Comparison of ENCODE assay signal across 8 cellular contexts in the genomic region with DNA sequence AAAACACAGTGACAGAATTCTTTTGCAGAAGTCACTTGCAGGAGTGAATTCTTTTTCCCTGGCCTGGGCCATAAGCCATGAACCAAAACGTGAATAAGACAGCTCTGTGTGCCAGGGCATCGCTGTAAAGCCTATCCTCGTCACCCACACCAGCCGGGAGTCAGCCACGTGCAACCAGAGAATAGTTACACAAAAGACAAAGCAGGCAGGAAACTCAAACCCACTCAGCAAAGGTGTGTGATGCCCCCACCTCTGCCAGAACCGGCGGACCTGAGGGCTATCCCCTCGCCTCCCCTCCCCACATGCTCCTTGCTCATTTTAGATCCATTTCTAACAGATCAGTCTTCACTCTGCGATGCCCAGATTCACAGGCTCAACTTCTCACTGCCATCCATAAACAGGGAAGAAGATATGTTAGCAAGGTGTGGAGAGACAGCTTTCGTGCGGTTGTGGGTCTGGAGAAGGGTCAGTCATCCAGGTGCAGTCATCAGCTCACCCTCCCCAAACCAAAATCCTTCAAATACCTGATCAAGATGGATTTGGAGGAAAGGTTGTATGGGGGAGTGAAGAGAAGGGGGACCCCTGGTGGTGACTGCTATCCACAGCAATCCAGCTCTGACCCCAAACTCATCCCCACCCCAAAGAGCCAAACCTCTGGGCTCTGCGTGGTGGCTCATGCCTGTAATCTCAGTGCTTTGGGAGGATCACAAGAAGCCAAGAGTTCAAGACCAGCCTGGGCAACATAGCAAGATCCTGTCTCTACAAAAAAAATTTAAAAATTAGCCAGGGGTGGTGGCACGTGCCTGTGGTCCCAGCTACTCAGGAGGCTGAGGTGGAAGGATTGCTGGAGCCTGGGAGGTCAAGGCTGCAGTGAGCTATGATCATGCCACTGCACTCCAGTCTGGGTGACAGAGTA.
DNase-seq lines count a peak whose midpoint lies in the region; ATAC-seq and TF ChIP-seq lines count a peak whose summit lies in the region.

No MANE protein-coding gene starts in this region.

- POLR2A ChIA-PET in CD4-positive, alpha-beta memory T cell (lab: Charles Lee; ENCODE audit: partially characterized antibody) = no interaction called here
- POLR2A ChIA-PET in activated CD4-positive, alpha-beta memory T cell treated with anti-CD3 and anti-CD28 coated beads, Interleukin-2, amount 10 ng/mL, durations not matched to agents 7 days and 5 days (lab: Charles Lee) = no interaction called here

- no peaks in the 10 kb centered on the region for H3K9me3 ChIP-seq in CD4-positive, alpha-beta memory T cell (ENCODE audit: control insufficient read depth in 1 of 2, low read length in 2 of 2)
- no peaks in the 10 kb centered on the region for H3K9me3 ChIP-seq in fibroblast of lung (ENCODE audit: control insufficient read depth, insufficient read depth, low read depth, low read length)

- no peaks in the 10 kb centered on the region for H3K79me2 ChIP-seq in fibroblast of lung (ENCODE audit: control insufficient read depth, insufficient read depth, low read length)

- H3K27ac Mint-ChIP-seq in CD4-positive, alpha-beta memory T cell = no peak overlapping the region
- H3K27ac Mint-ChIP-seq in activated CD4-positive, alpha-beta memory T cell treated with anti-CD3 and anti-CD28 coated beads, Interleukin-2, amount 10 ng/mL, durations not matched to agents 7 days and 5 days = no peak overlapping the region
- H3K27ac Mint-ChIP-seq in progenitor cell of endocrine pancreas = no peak overlapping the region

- no peak overlapping the region for H3K4me3 Mint-ChIP-seq in CD4-positive, alpha-beta memory T cell
- no peak overlapping the region for H3K4me3 Mint-ChIP-seq in activated CD4-positive, alpha-beta memory T cell treated with anti-CD3 and anti-CD28 coated beads, Interleukin-2, amount 10 ng/mL, durations not matched to agents 7 days and 5 days
- H3K4me3 Mint-ChIP-seq in progenitor cell of endocrine pancreas (ENCODE audit: low read depth) = no peak overlapping the region

- DNase-seq in CD4-positive, alpha-beta memory T cell = peak in 4 of 5 donors; percentile 26 to 34 (median 32)
- peak; percentile 78 for DNase-seq in GM20000 (ENCODE audit: low spot score)
- peak; percentile 41 for DNase-seq in NCI-H1105 treated with DMSO at 0.1 percent for 48 hours (lab: John Stamatoyannopoulos, UW)
- DNase-seq in activated CD4-positive, alpha-beta memory T cell treated with anti-CD3 and anti-CD28 coated beads, Interleukin-2, amount 10 ng/mL, durations not matched to agents 7 days and 5 days = peak; percentile 21
- peak; percentile 19 to 30 for DNase-seq in fibroblast of lung (ENCODE audit: low read depth in 2 of 2)
- peak; percentile 19 for DNase-seq in progenitor cell of endocrine pancreas (ENCODE audit: low spot score, unreplicated experiment)
- DNase-seq in NCI-H345 treated with DMSO at 0.1 percent for 48 hours (lab: John Stamatoyannopoulos, UW; ENCODE audit: unreplicated experiment) = no peak

- H2AFZ ChIP-seq in fibroblast of lung (ENCODE audit: low read length) = no peak overlapping the region

- ATAC-seq in GM18519 (IDR thresholded peaks at IDR 0.05; ENCODE audit: low FRiP score, unreplicated experiment) = no peak

- TF ChIP-seq CTCF in GM20000 (IDR thresholded peaks at IDR 0.05; ENCODE audit: extremely low read depth, missing control alignments) (peak; percentile 68), fibroblast of lung (conservative IDR thresholded peaks at IDR 0.05 in 1 of 2, IDR thresholded peaks at IDR 0.05 in 1 of 2; ENCODE audit: low read depth in 1 of 2, low read length in 2 of 2) (peak; percentile 72 to 88), progenitor cell of endocrine pancreas (IDR thresholded peaks at IDR 0.05; ENCODE audit: unreplicated experiment) (peak; percentile 85)

- H3K27me3 ChIP-seq in CD4-positive, alpha-beta memory T cell (ENCODE audit: insufficient read depth, low read length) = no peaks in the 10 kb centered on the region
- H3K27me3 ChIP-seq in fibroblast of lung (ENCODE audit: control insufficient read depth, insufficient read depth, low read length) = no peaks in the 10 kb centered on the region

- CTCF ChIA-PET in CD4-positive, alpha-beta memory T cell (lab: Charles Lee; ENCODE audit: partially characterized antibody) = interaction anchor here (0.8 to 2.8 kb wide), 6 partner anchors 8 to 185 kb away, joined by 3 to 14 read pairs (median 6); no protein-coding TSS in a partner anchor
- CTCF ChIA-PET in activated CD4-positive, alpha-beta memory T cell treated with anti-CD3 and anti-CD28 coated beads, Interleukin-2, amount 10 ng/mL, durations not matched to agents 7 days and 5 days (lab: Charles Lee) = interaction anchor here (1.0 to 1.5 kb wide), 3 partner anchors 9 to 181 kb away, joined by 3 to 6 read pairs (median 3); no protein-coding TSS in a partner anchor

- no peaks in the 10 kb centered on the region for H3K36me3 ChIP-seq in CD4-positive, alpha-beta memory T cell (ENCODE audit: insufficient read depth, low read length)
- H3K36me3 ChIP-seq in fibroblast of lung (ENCODE audit: control insufficient read depth, insufficient read depth, low read length) = no peaks in the 10 kb centered on the region

- H3K4me1 Mint-ChIP-seq in CD4-positive, alpha-beta memory T cell = peaks cover 0 to 4% (median 1%) of the 10 kb centered on the region in 4 donors
- H3K4me1 Mint-ChIP-seq in activated CD4-positive, alpha-beta memory T cell treated with anti-CD3 and anti-CD28 coated beads, Interleukin-2, amount 10 ng/mL, durations not matched to agents 7 days and 5 days = no peaks in the 10 kb centered on the region
- peaks cover 16% of the 10 kb centered on the region for H3K4me1 Mint-ChIP-seq in progenitor cell of endocrine pancreas (ENCODE audit: low read depth)

- H3K4me2 ChIP-seq in fibroblast of lung (ENCODE audit: extremely low read depth, insufficient read depth, low read length) = no peak overlapping the region

- peaks cover 9 to 15% of the 10 kb centered on the region in 2 donors for H3K27me3 Mint-ChIP-seq in CD4-positive, alpha-beta memory T cell
- H3K27me3 Mint-ChIP-seq in activated CD4-positive, alpha-beta memory T cell treated with anti-CD3 and anti-CD28 coated beads, Interleukin-2, amount 10 ng/mL, durations not matched to agents 7 days and 5 days = peaks cover 8% of the 10 kb centered on the region
- no peaks in the 10 kb centered on the region for H3K27me3 Mint-ChIP-seq in progenitor cell of endocrine pancreas

- H4K20me1 ChIP-seq in fibroblast of lung (ENCODE audit: control insufficient read depth, extremely low read depth, insufficient read depth, low read length) = no peaks in the 10 kb centered on the region

- intact Hi-C loops in CD4-positive, alpha-beta memory T cell (cut with micrococcal nuclease) = loop anchor here (1.0 kb wide), 2 partner anchors 151 to 184 kb away; no protein-coding TSS in a partner anchor

- no peak overlapping the region for H3K9ac ChIP-seq in fibroblast of lung (ENCODE audit: insufficient read depth, low read length)

- H3K4me1 ChIP-seq in CD4-positive, alpha-beta memory T cell (ENCODE audit: insufficient read depth, low read length) = no peaks in the 10 kb centered on the region
- H3K4me1 ChIP-seq in fibroblast of lung (ENCODE audit: control insufficient read depth, extremely low read depth, insufficient read depth, low read length) = peaks cover 2% of the 10 kb centered on the region

- no peak overlapping the region for H3K27ac ChIP-seq in CD4-positive, alpha-beta memory T cell (ENCODE audit: low read depth, low read length)
- H3K27ac ChIP-seq in fibroblast of lung (ENCODE audit: insufficient read depth, low read length) = no peak overlapping the region

- no peaks in the 10 kb centered on the region for H3K9me3 Mint-ChIP-seq in CD4-positive, alpha-beta memory T cell
- no peaks in the 10 kb centered on the region for H3K9me3 Mint-ChIP-seq in activated CD4-positive, alpha-beta memory T cell treated with anti-CD3 and anti-CD28 coated beads, Interleukin-2, amount 10 ng/mL, durations not matched to agents 7 days and 5 days
- H3K9me3 Mint-ChIP-seq in progenitor cell of endocrine pancreas (ENCODE audit: low read depth) = no peaks in the 10 kb centered on the region

- no peaks in the 10 kb centered on the region for H3K36me3 Mint-ChIP-seq in CD4-positive, alpha-beta memory T cell
- H3K36me3 Mint-ChIP-seq in activated CD4-positive, alpha-beta memory T cell treated with anti-CD3 and anti-CD28 coated beads, Interleukin-2, amount 10 ng/mL, durations not matched to agents 7 days and 5 days (ENCODE audit: low read depth) = no peaks in the 10 kb centered on the region
- no peaks in the 10 kb centered on the region for H3K36me3 Mint-ChIP-seq in progenitor cell of endocrine pancreas (ENCODE audit: insufficient read depth)

- no peak overlapping the region for H3K4me3 ChIP-seq in CD4-positive, alpha-beta memory T cell (ENCODE audit: low read length in 2 of 2)
- no peak overlapping the region for H3K4me3 ChIP-seq in fibroblast of lung (replicated peaks in 1 of 4; ENCODE audit: control extremely low read depth in 1 of 4, insufficient read depth in 1 of 4, low read depth in 3 of 4, low read length in 4 of 4)
